Comparison of ENCODE assay signal across 8 cellular contexts in genomic region chrX:1390621-1391369, GRCh38. TPM values are rescaled to one million over a fixed set of nuclear protein-coding genes. Genes with fewer than 3 reads are reported as not detected.
DNase-seq lines count a peak whose midpoint lies in the region; ATAC-seq, FAIRE-seq and TF ChIP-seq lines count a peak whose summit lies in the region.

No MANE protein-coding gene starts in this region.

- H3K4me2 ChIP-seq in PC-3 (ENCODE audit: low read length): peak overlapping the region; percentile 96

- CTCF ChIA-PET in BJ (lab: Yijun Ruan, JAX): no interaction called here
- CTCF ChIA-PET in PC-3 (lab: Charles Lee): no interaction called here

- 59 to 69% methylated on average over 24 to 30 of the region's 30 CpGs for WGBS in endodermal cell (ENCODE audit: insufficient coverage in 1 of 2, insufficient read length in 1 of 2), 2 experiments

- peaks cover 57% of the 10 kb centered on the region for H4K20me1 ChIP-seq in PC-3 (ENCODE audit: low read length)

- peaks cover 70% of the 10 kb centered on the region for H3K79me2 ChIP-seq in PC-3 (ENCODE audit: low read length)

- no peaks in the 10 kb centered on the region for H3K9me2 ChIP-seq in PC-3 (replicated peaks; ENCODE audit: low read length)

- H3K4me3 ChIP-seq in BJ (ENCODE audit: low read depth, low read length): peak overlapping the region; percentile 95
- peak overlapping the region; percentile 97 for H3K4me3 ChIP-seq in PC-3 (ENCODE audit: low read length)
- peak overlapping the region; percentile 98 for H3K4me3 ChIP-seq in endodermal cell (ENCODE audit: low read length)

- peaks cover 35% of the 10 kb centered on the region for H3K36me3 ChIP-seq in BJ (ENCODE audit: control insufficient read depth, insufficient read depth, low read length)
- H3K36me3 ChIP-seq in PC-3 (ENCODE audit: low read depth, low read length): peaks cover 49% of the 10 kb centered on the region
- H3K36me3 ChIP-seq in endodermal cell (ENCODE audit: control insufficient read depth, insufficient read depth, low read length): peaks cover 58% of the 10 kb centered on the region

- peak overlapping the region; percentile 79 for H3K27ac Mint-ChIP-seq in endodermal cell
- peak overlapping the region; percentile 71 for H3K27ac Mint-ChIP-seq in nephron progenitor cell

- no peak for ATAC-seq in PC-3

- intact Hi-C loops in PC-3 (cut with micrococcal nuclease): no loop called here

- TF ChIP-seq POLR2A in erythroblast (IDR thresholded peaks at IDR 0.05; ENCODE audit: low read length) (no peak), GM12892 (IDR thresholded peaks at IDR 0.05; ENCODE audit: low read depth, low read length) (no peak)

- POLR2A ChIA-PET in BJ (lab: Charles Lee) (no interaction called here), PC-3 (lab: Charles Lee; ENCODE audit: unreplicated experiment) (no interaction called here)

- H3K9me3 Mint-ChIP-seq in endodermal cell (no peaks in the 10 kb centered on the region), nephron progenitor cell (no peaks in the 10 kb centered on the region)

- H3K27ac ChIP-seq in PC-3 (ENCODE audit: low read length) (peak overlapping the region; percentile 96; the same call in 1 of the 2 replicates), endodermal cell (ENCODE audit: low read depth, low read length) (no peak overlapping the region)

- H3K4me1 ChIP-seq in PC-3 (ENCODE audit: insufficient read depth, low read length): peaks cover 6% of the 10 kb centered on the region; the same call in 1 of the 2 replicates
- H3K4me1 ChIP-seq in endodermal cell (ENCODE audit: control insufficient read depth, insufficient read depth, low read length): peaks cover 3% of the 10 kb centered on the region

- DNase-seq in BJ (ENCODE audit: low read depth) (no peak), PC-3 (no peak), endodermal cell (peak; percentile 30), nephron progenitor cell (no peak), NCI-H2171 treated with DMSO at 0.1 percent for 48 hours (lab: John Stamatoyannopoulos, UW) (no peak), erythroblast (lab: John Stamatoyannopoulos, UW) (no peak), GM12892 (ENCODE audit: insufficient read length) (no peak)
- no peak for DNase-seq in activated effector memory CD4-positive, alpha-beta T cell treated with anti-CD3 and anti-CD28 coated beads, Interleukin-2, amount 50 U/mL, for 16 hours

- no peaks in the 10 kb centered on the region for H3F3A ChIP-seq in PC-3 (ENCODE audit: low read length, unreplicated experiment)

- H3K4me3 Mint-ChIP-seq in endodermal cell: peak overlapping the region; percentile 90
- H3K4me3 Mint-ChIP-seq in nephron progenitor cell: peak overlapping the region; percentile 93

- no peaks in the 10 kb centered on the region for H3K27me3 Mint-ChIP-seq in endodermal cell (ENCODE audit: insufficient read depth)
- peaks cover 8% of the 10 kb centered on the region for H3K27me3 Mint-ChIP-seq in nephron progenitor cell (ENCODE audit: low read depth, poor library complexity)

- H3K27me3 ChIP-seq in BJ (ENCODE audit: control insufficient read depth, insufficient read depth, low read length) (no peaks in the 10 kb centered on the region), PC-3 (ENCODE audit: low read length) (no peaks in the 10 kb centered on the region), endodermal cell (ENCODE audit: control insufficient read depth, insufficient read depth, low read length, poor library complexity, severe bottlenecking) (no peaks in the 10 kb centered on the region)

- H2AFZ ChIP-seq in PC-3 (ENCODE audit: low read length): no peak overlapping the region

- H3K36me3 Mint-ChIP-seq in endodermal cell (ENCODE audit: low read depth) (peaks cover 59% of the 10 kb centered on the region), nephron progenitor cell (ENCODE audit: low read depth) (peaks cover 47% of the 10 kb centered on the region)

- TF ChIP-seq CTCF in BJ (IDR thresholded peaks at IDR 0.05; ENCODE audit: insufficient read depth, low read depth, low read length) (no peak), PC-3 (conservative IDR thresholded peaks at IDR 0.05; ENCODE audit: low read depth, low read length) (no peak), endodermal cell (conservative IDR thresholded peaks at IDR 0.05) (no peak), nephron progenitor cell (IDR thresholded peaks at IDR 0.05) (no peak)

- no peak for FAIRE-seq in GM12892 (lab: Jason Lieb, UNC)

- H3K9me3 ChIP-seq in PC-3 (ENCODE audit: low read length) (no peaks in the 10 kb centered on the region), endodermal cell (ENCODE audit: control insufficient read depth, low read length) (no peaks in the 10 kb centered on the region)

- no TSS peak for BruUV-seq in PC-3 (replicated peaks; lab: Mats Ljungman, UMichigan)

- H3K9ac ChIP-seq in PC-3 (ENCODE audit: low read length) (peak overlapping the region; percentile 100), endodermal cell (ENCODE audit: extremely low read depth, low read length, poor library complexity, severe bottlenecking) (peak overlapping the region; percentile 95)

- H3K4me1 Mint-ChIP-seq in endodermal cell (peaks cover 4% of the 10 kb centered on the region), nephron progenitor cell (peaks cover 49% of the 10 kb centered on the region)

RNA-seq across cellular contexts. Expression of gene SLC25A6, which starts 1.1 kb away (rescaled TPM):
- 376 and 598 TPM in 2 replicates for polyA plus RNA-seq in BJ (2011; rRNA removed)
- polyA minus RNA-seq in BJ (2011; rRNA and poly(A)+ RNA removed): 175 and 215 TPM in 2 replicates
- total RNA-seq in PC-3 (2014; rRNA removed) (169 and 178 TPM in 2 replicates), endodermal cell (100 to 1,000 TPM; 424 to 429 TPM)
- polyA plus RNA-seq in endodermal cell (2013, experiment 1 of 2): 420 TPM
- polyA plus RNA-seq in endodermal cell (2013, experiment 2 of 2): 381 TPM
- polyA plus RNA-seq in GM12892 (2012; ENCODE audit: missing spikeins): 337 TPM

RNA-seq across cellular contexts. Expression of gene IL3RA, which starts 54.2 kb away (rescaled TPM):
- polyA plus RNA-seq in BJ (2011; rRNA removed): 0.80 and 1.5 TPM in 2 replicates
- 0.15 and 1.2 TPM in 2 replicates for polyA minus RNA-seq in BJ (2011; rRNA and poly(A)+ RNA removed)
- total RNA-seq in PC-3 (2014; rRNA removed) (not detected in 2 replicates), endodermal cell (not detected)
- 0.14 TPM for polyA plus RNA-seq in endodermal cell (2013, experiment 1 of 2)
- polyA plus RNA-seq in endodermal cell (2013, experiment 2 of 2): not detected
- 15.4 TPM for polyA plus RNA-seq in GM12892 (2012; ENCODE audit: missing spikeins)
